In genomic region chr4:172657112-172657511, GRCh38 we compare ENCODE assay signal across 30 cellular contexts.
"Had no signal": no experiment of that assay in that cellular context is flagged by ENCODE, and none has a peak within 500 bp of the region (broad histone marks: within the 10 kb centered on the region; RNA-seq: fewer than 3 reads in every experiment).

No MANE protein-coding gene starts in this region.

- H3K27ac ChIP-seq: brain microvascular endothelial cell, coronary artery, dorsolateral prefrontal cortex, foreskin keratinocyte, heart right ventricle, neural progenitor cell, skin epidermis, upper lobe of right lung had no signal

- H3K36me3 ChIP-seq: brain microvascular endothelial cell, heart right ventricle, neural progenitor cell, upper lobe of right lung had no signal

- FAIRE-seq: astrocyte had no signal

- H2AFZ ChIP-seq: neural progenitor cell had no signal

- H3K4me2 ChIP-seq: neural progenitor cell had no signal

- H3K9ac ChIP-seq: neural progenitor cell had no signal

- H3K4me3 ChIP-seq: coronary artery, dorsolateral prefrontal cortex, heart right ventricle, neural progenitor cell, skin epidermis, upper lobe of right lung had no signal

- H3K27me3 ChIP-seq: brain microvascular endothelial cell, dorsolateral prefrontal cortex, foreskin keratinocyte, heart right ventricle, neural progenitor cell, upper lobe of right lung had no signal

- H3K9me3 ChIP-seq: upper lobe of right lung had no signal

- ATAC-seq: esophagus mucosa; foreskin keratinocyte; heart right ventricle; left cardiac atrium; naive thymus-derived CD4-positive, alpha-beta T cell; sciatic nerve; stimulated activated naive CD8-positive, alpha-beta T cell treated with anti-CD3 and anti-CD28 coated beads, Interleukin-15, Interleukin-2, amounts not matched to agents 100 U/mL and 50 U/mL, for 24 hours; upper lobe of right lung had no signal

- DNase-seq: activated CD4-positive, alpha-beta memory T cell treated with anti-CD3 and anti-CD28 coated beads, Interleukin-2, amount 10 ng/mL, durations not matched to agents 7 days and 5 days; activated CD4-positive, alpha-beta T cell treated with anti-CD3 and anti-CD28 coated beads for 1 hour; activated CD4-positive, alpha-beta T cell treated with anti-CD3 and anti-CD28 coated beads, Interleukin-2, amount 10 ng/mL, durations not matched to agents 7 days and 5 days; activated CD8-positive, alpha-beta memory T cell treated with anti-CD3 and anti-CD28 coated beads, Interleukin-2, amount 50 U/mL, for 48 hours; activated gamma-delta T cell; activated naive CD4-positive, alpha-beta T cell treated with anti-CD3 and anti-CD28 coated beads, Interleukin-2, amount 10 ng/mL, durations not matched to agents 7 days and 5 days; activated naive CD8-positive, alpha-beta T cell treated with anti-CD3 and anti-CD28 coated beads, Interleukin-2, amount 10 ng/mL, durations not matched to agents 7 days and 5 days; activated T-cell treated with anti-CD3 and anti-CD28 coated beads, Interleukin-2, amount 50 U/mL, for 24 hours; amniotic stem cell; brain microvascular endothelial cell; dorsolateral prefrontal cortex; effector memory CD4-positive, alpha-beta T cell; foreskin keratinocyte; heart right ventricle; left cardiac atrium; mammary epithelial cell; midbrain; naive thymus-derived CD4-positive, alpha-beta T cell; posterior cingulate gyrus; stimulated activated CD4-positive, alpha-beta T cell treated with anti-CD3 and anti-CD28 coated beads, Interleukin-12 subunit alpha, Interleukin-12 subunit beta, amount 100 ng/mL, for 4 hours; stimulated activated CD4-positive, alpha-beta T cell treated with anti-CD3 and anti-CD28 coated beads, Interleukin-4, amount 100 ng/mL, for 1 hour; stimulated activated naive CD8-positive, alpha-beta T cell treated with anti-CD3 and anti-CD28 coated beads, Interleukin-15, Interleukin-2, amounts not matched to agents 100 U/mL and 50 U/mL, for 24 hours; T-helper 2 cell; upper lobe of right lung had no signal

- H3K4me1 ChIP-seq: foreskin keratinocyte, heart right ventricle, upper lobe of right lung had no signal
